8 cellular contexts compared by ENCODE assay signal in genomic region chr5:65624025-65624569, GRCh38. TPM values are rescaled to one million over a fixed set of nuclear protein-coding genes. Genes with fewer than 3 reads are reported as not detected.
DNase-seq lines count a peak whose midpoint lies in the region; ATAC-seq and TF ChIP-seq lines count a peak whose summit lies in the region.

Gene TRIM23, minus strand, starts transcription at chr5:65624333. Its CDS starts 59 bp downstream, at chr5:65624274.

- peak; percentile 97 for ATAC-seq in GM23338
- ATAC-seq in natural killer cell treated with Interleukin-12 subunit alpha and Interleukin-12 subunit beta and Interleukin-15 and Interleukin-18, amount 100 ng/mL, for 72 hours = peak; percentile 99

- H3K4me1 Mint-ChIP-seq in GM23338 = peaks cover 5% of the 10 kb centered on the region
- peaks cover 27% of the 10 kb centered on the region for H3K4me1 Mint-ChIP-seq in activated T-helper 1 cell treated with anti-CD3 and anti-CD28 coated beads, Interleukin-12 subunit alpha, Interleukin-12 subunit beta, Interleukin-2, Interleukin-4 antibody, amounts not matched to agents 30 ng/mL and 10 ng/mL and 1 ng/mL, durations not matched to agents 14 hours and 24 hours and 36 hours (ENCODE audit: low read depth)
- peaks cover 18 to 30% of the 10 kb centered on the region in 2 donors for H3K4me1 Mint-ChIP-seq in natural killer cell treated with Interleukin-12 subunit alpha and Interleukin-12 subunit beta and Interleukin-15 and Interleukin-18, amount 100 ng/mL, for 72 hours (ENCODE audit: low read depth in 2 of 2)

- peak within 1 kb of the TSS; percentile 88 for H3K4me2 ChIP-seq in GM23338

- peaks cover 83% of the 10 kb centered on the region for H3K79me2 ChIP-seq in GM23338 (replicated peaks; ENCODE audit: insufficient read depth)

- peak within 1 kb of the TSS; percentile 48 for H2AFZ ChIP-seq in GM23338

- H3K4me3 ChIP-seq in GM23338 (peak within 1 kb of the TSS; percentile 76), fibroblast of mammary gland (ENCODE audit: control insufficient read depth, low read depth, low read length) (peak within 1 kb of the TSS; percentile 96)

- H3K27me3 Mint-ChIP-seq in GM23338 (ENCODE audit: insufficient read depth, low read depth, poor library complexity) = peaks cover 4% of the 10 kb centered on the region
- H3K27me3 Mint-ChIP-seq in activated T-helper 1 cell treated with anti-CD3 and anti-CD28 coated beads, Interleukin-12 subunit alpha, Interleukin-12 subunit beta, Interleukin-2, Interleukin-4 antibody, amounts not matched to agents 30 ng/mL and 10 ng/mL and 1 ng/mL, durations not matched to agents 14 hours and 24 hours and 36 hours (ENCODE audit: insufficient read depth) = no peaks in the 10 kb centered on the region
- no peaks in the 10 kb centered on the region for H3K27me3 Mint-ChIP-seq in natural killer cell treated with Interleukin-12 subunit alpha and Interleukin-12 subunit beta and Interleukin-15 and Interleukin-18, amount 100 ng/mL, for 72 hours

- H3K9me2 ChIP-seq in GM23338 (ENCODE audit: insufficient read depth) = no peaks in the 10 kb centered on the region

- peak within 1 kb of the TSS; percentile 98 for H3K4me3 Mint-ChIP-seq in GM23338
- peak within 1 kb of the TSS; percentile 94 for H3K4me3 Mint-ChIP-seq in activated T-helper 1 cell treated with anti-CD3 and anti-CD28 coated beads, Interleukin-12 subunit alpha, Interleukin-12 subunit beta, Interleukin-2, Interleukin-4 antibody, amounts not matched to agents 30 ng/mL and 10 ng/mL and 1 ng/mL, durations not matched to agents 14 hours and 24 hours and 36 hours
- peak within 1 kb of the TSS; percentile 100 for H3K4me3 Mint-ChIP-seq in natural killer cell treated with Interleukin-12 subunit alpha and Interleukin-12 subunit beta and Interleukin-15 and Interleukin-18, amount 100 ng/mL, for 72 hours

- DNase-seq in Daoy (ENCODE audit: low read depth) (peak; percentile 96), GM23338 (ENCODE audit: low spot score) (peak; percentile 93), Kasumi-1 (lab: John Stamatoyannopoulos, UW) (peak; percentile 92 to 93), RKO (ENCODE audit: low spot score) (peak; percentile 94), fibroblast of mammary gland (ENCODE audit: low read depth) (peak; percentile 90)
- DNase-seq in activated T-helper 1 cell treated with anti-CD3 and anti-CD28 coated beads, Interleukin-12 subunit alpha, Interleukin-12 subunit beta, Interleukin-2, Interleukin-4 antibody, amounts not matched to agents 30 ng/mL and 10 ng/mL and 1 ng/mL, durations not matched to agents 14 hours and 24 hours and 36 hours (ENCODE audit: low spot score) = peak; percentile 91
- DNase-seq in natural killer cell treated with Interleukin-12 subunit alpha and Interleukin-12 subunit beta and Interleukin-15 and Interleukin-18, amount 100 ng/mL, for 72 hours (ENCODE audit: low spot score) = peak; percentile 95
- DNase-seq in stimulated activated naive CD4-positive, alpha-beta T cell treated with Interleukin-2 at 50 U/mL for 16 hours (lab: John Stamatoyannopoulos, UW) = peak; percentile 90

- no peaks in the 10 kb centered on the region for H3K9me3 Mint-ChIP-seq in GM23338
- no peaks in the 10 kb centered on the region for H3K9me3 Mint-ChIP-seq in activated T-helper 1 cell treated with anti-CD3 and anti-CD28 coated beads, Interleukin-12 subunit alpha, Interleukin-12 subunit beta, Interleukin-2, Interleukin-4 antibody, amounts not matched to agents 30 ng/mL and 10 ng/mL and 1 ng/mL, durations not matched to agents 14 hours and 24 hours and 36 hours
- no peaks in the 10 kb centered on the region for H3K9me3 Mint-ChIP-seq in natural killer cell treated with Interleukin-12 subunit alpha and Interleukin-12 subunit beta and Interleukin-15 and Interleukin-18, amount 100 ng/mL, for 72 hours

- no peaks in the 10 kb centered on the region for H3F3A ChIP-seq in GM23338 (replicated peaks; ENCODE audit: low read depth)

- H3K36me3 Mint-ChIP-seq in GM23338 (ENCODE audit: low read depth) = peaks cover 3% of the 10 kb centered on the region; the same call in 1 of the 3 replicates
- H3K36me3 Mint-ChIP-seq in activated T-helper 1 cell treated with anti-CD3 and anti-CD28 coated beads, Interleukin-12 subunit alpha, Interleukin-12 subunit beta, Interleukin-2, Interleukin-4 antibody, amounts not matched to agents 30 ng/mL and 10 ng/mL and 1 ng/mL, durations not matched to agents 14 hours and 24 hours and 36 hours (ENCODE audit: low read depth) = peaks cover 3% of the 10 kb centered on the region
- H3K36me3 Mint-ChIP-seq in natural killer cell treated with Interleukin-12 subunit alpha and Interleukin-12 subunit beta and Interleukin-15 and Interleukin-18, amount 100 ng/mL, for 72 hours = peaks cover 5% of the 10 kb centered on the region

- H3K27ac ChIP-seq in GM23338 (ENCODE audit: low read depth) = peak within 1 kb of the TSS; percentile 79

- intact Hi-C loops in activated T-helper 1 cell treated with anti-CD3 and anti-CD28 coated beads, Interleukin-12 subunit alpha, Interleukin-12 subunit beta, Interleukin-2, Interleukin-4 antibody, amounts not matched to agents 30 ng/mL and 10 ng/mL and 1 ng/mL, durations not matched to agents 14 hours and 24 hours and 36 hours (cut with micrococcal nuclease) = loop anchor here (1.0 to 10.0 kb wide), 7 partner anchors 61 to 1201 kb away; partner anchors contain the start of genes CENPK, CWC27, NLN and PPWD1

- H4K20me1 ChIP-seq in GM23338 (replicated peaks; ENCODE audit: insufficient read depth) = 0 out of 2 replicates have a peak, but pooled peaks cover 3% of the 10 kb centered on the region

- H3K4me1 ChIP-seq in GM23338 (ENCODE audit: insufficient read depth) = peaks cover 6% of the 10 kb centered on the region; the same call in 1 of the 2 replicates

- H3K27me3 ChIP-seq in GM23338 (ENCODE audit: insufficient read depth) = no peaks in the 10 kb centered on the region

- TF ChIP-seq CTCF in GM23338 (conservative IDR thresholded peaks at IDR 0.05; ENCODE audit: low read depth in 2 of 2) = no peak
- peak; percentile 6 for TF ChIP-seq CTCF in fibroblast of mammary gland (conservative IDR thresholded peaks at IDR 0.05; ENCODE audit: control insufficient read depth, insufficient read depth, low read depth, low read length)

- peak within 1 kb of the TSS; percentile 99 for H3K27ac Mint-ChIP-seq in GM23338
- H3K27ac Mint-ChIP-seq in activated T-helper 1 cell treated with anti-CD3 and anti-CD28 coated beads, Interleukin-12 subunit alpha, Interleukin-12 subunit beta, Interleukin-2, Interleukin-4 antibody, amounts not matched to agents 30 ng/mL and 10 ng/mL and 1 ng/mL, durations not matched to agents 14 hours and 24 hours and 36 hours = peak within 1 kb of the TSS; percentile 96
- H3K27ac Mint-ChIP-seq in natural killer cell treated with Interleukin-12 subunit alpha and Interleukin-12 subunit beta and Interleukin-15 and Interleukin-18, amount 100 ng/mL, for 72 hours = peak within 1 kb of the TSS; percentile 96

- no peaks in the 10 kb centered on the region for H3K36me3 ChIP-seq in GM23338 (ENCODE audit: insufficient read depth)

TF ChIP-seq in GM23338, 12 proteins besides CTCF, POLR2A, EP300 and RAD21:
- TF ChIP-seq POLR2AphosphoS5 (IDR thresholded peaks at IDR 0.05; ENCODE audit: low read depth) = peak; percentile 86
- TF ChIP-seq EZH2phosphoT487 (IDR thresholded peaks at IDR 0.05; ENCODE audit: unreplicated experiment) = no peak
- no peak for TF ChIP-seq ZNF331 (CRISPR knock-in tag; IDR thresholded peaks at IDR 0.05; ENCODE audit: low read depth)
- TF ChIP-seq CREB1 (CRISPR knock-in tag; IDR thresholded peaks at IDR 0.05; ENCODE audit: low read depth) = peak; percentile 53; the same call in 1 of the 2 replicates

RNA-seq across cellular contexts. Expression of gene TRIM23, which starts in this region (rescaled TPM):
- 11.8 and 13.8 TPM in 2 replicates for total RNA-seq in Daoy (2014; rRNA removed; shearing (Covaris generic))
- 10.4 and 16.6 TPM in 2 replicates for total RNA-seq in GM23338 (2014; rRNA removed; shearing (Covaris generic))
- 5.4 and 6.5 TPM in 2 replicates for polyA plus RNA-seq in GM23338 (2016; fragmentation: Nextera tagmentation; extraction: Ambion mirVana)
- total RNA-seq in activated T-helper 1 cell treated with anti-CD3 and anti-CD28 coated beads, Interleukin-12 subunit alpha, Interleukin-12 subunit beta, Interleukin-2, Interleukin-4 antibody, amounts not matched to agents 30 ng/mL and 10 ng/mL and 1 ng/mL, durations not matched to agents 14 hours and 24 hours and 36 hours = 7.5 and 7.6 TPM in 2 replicates
- total RNA-seq in natural killer cell treated with Interleukin-12 subunit alpha and Interleukin-12 subunit beta and Interleukin-15 and Interleukin-18, amount 100 ng/mL, for 72 hours = 10 to 100 TPM in 1 of 2 donors, 1 to 10 TPM in 1; 9.6 to 10.3 TPM

Comparison
In these comparisons a context has a peak if more than half of its experiments do, and no peak if none do; other contexts are left out.
1. Peak in every context shown above with its lines: DNase-seq, ATAC-seq, H3K4me3 ChIP-seq and H3K27ac ChIP-seq.